In the genomic region with DNA sequence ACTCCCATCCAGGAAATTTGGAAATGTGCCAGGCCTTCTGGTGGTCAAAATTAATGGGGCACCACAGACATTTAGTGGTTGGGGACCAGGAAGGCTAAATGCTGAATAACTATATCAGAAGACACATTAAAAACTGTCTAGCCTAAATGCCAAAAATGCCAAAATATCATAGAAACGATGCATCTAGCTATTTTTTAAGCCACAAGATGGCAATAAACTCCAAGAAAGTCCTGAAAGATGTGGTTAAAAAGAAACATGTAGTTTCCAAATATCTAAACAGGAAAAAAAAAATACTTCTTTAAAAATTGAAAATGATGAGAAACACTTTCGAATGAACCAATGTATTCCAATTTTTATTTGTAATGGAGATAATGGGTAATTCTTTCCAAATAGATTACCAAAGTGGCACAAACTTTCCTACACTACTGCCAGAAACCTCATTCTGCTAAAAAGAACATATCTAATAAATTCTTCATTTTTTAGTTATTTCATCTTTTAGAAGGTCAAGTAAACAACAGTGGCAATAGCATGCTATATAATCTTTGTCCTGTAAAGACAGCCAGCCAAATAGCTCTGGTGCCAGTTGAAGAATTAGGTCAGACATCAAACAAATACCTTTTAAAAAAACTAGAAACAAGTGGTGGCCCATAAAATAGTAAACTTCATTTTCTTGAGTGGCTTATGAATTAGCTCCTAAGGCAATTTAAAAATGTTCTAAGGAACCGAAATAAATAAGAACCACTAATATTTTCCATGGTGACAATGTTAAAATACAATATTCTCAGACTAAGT, we compare ENCODE assay signal across 15 cellular contexts. TPM values are rescaled to one million over a fixed set of nuclear protein-coding genes. Genes with fewer than 3 reads are reported as not detected.
A peak's percentile ranks its signal among the peaks of the same experiment; 100 is the strongest.
DNase-seq lines count a peak whose midpoint lies in the region; ATAC-seq, FAIRE-seq and TF ChIP-seq lines count a peak whose summit lies in the region.
"Had no signal": no experiment of that assay in that cellular context is flagged by ENCODE, and none has a peak within 500 bp of the region (broad histone marks: within the 10 kb centered on the region; RNA-seq: fewer than 3 reads in every experiment).

No MANE protein-coding gene starts in this region.

- peaks cover 35% of the 10 kb centered on the region for H3K36me3 ChIP-seq in left ventricle myocardium inferior

- H3K27ac Mint-ChIP-seq in activated CD8-positive, alpha-beta memory T cell treated with anti-CD3 and anti-CD28 coated beads, Interleukin-2, amount 10 ng/mL, durations not matched to agents 7 days and 5 days = no peak overlapping the region
- H3K27ac Mint-ChIP-seq: activated T-helper 1 cell treated with anti-CD3 and anti-CD28 coated beads, Interleukin-12 subunit alpha, Interleukin-12 subunit beta, Interleukin-2, Interleukin-4 antibody, amounts not matched to agents 30 ng/mL and 10 ng/mL and 1 ng/mL, durations not matched to agents 14 hours and 24 hours and 36 hours had no signal

- peak; percentile 18 for TF ChIP-seq CTCF in left ventricle myocardium inferior (IDR thresholded peaks at IDR 0.05; ENCODE audit: borderline replicate concordance)

- no peak overlapping the region for H3K4me3 ChIP-seq in left ventricle myocardium inferior
- H3K4me3 ChIP-seq in right cardiac atrium (ENCODE audit: low read length) = no peak overlapping the region

- no peaks in the 10 kb centered on the region for H3K27me3 Mint-ChIP-seq in activated CD8-positive, alpha-beta memory T cell treated with anti-CD3 and anti-CD28 coated beads, Interleukin-2, amount 10 ng/mL, durations not matched to agents 7 days and 5 days
- H3K27me3 Mint-ChIP-seq: CD4-positive, CD25-positive, alpha-beta regulatory T cell had no signal

- H3K9me3 ChIP-seq in left ventricle myocardium inferior (replicated peaks) (no peaks in the 10 kb centered on the region), right cardiac atrium (ENCODE audit: control insufficient read depth, low read length) (no peaks in the 10 kb centered on the region)

- no peak overlapping the region for H3K4me3 Mint-ChIP-seq in activated CD8-positive, alpha-beta memory T cell treated with anti-CD3 and anti-CD28 coated beads, Interleukin-2, amount 10 ng/mL, durations not matched to agents 7 days and 5 days
- H3K4me3 Mint-ChIP-seq: activated T-helper 1 cell treated with anti-CD3 and anti-CD28 coated beads, Interleukin-12 subunit alpha, Interleukin-12 subunit beta, Interleukin-2, Interleukin-4 antibody, amounts not matched to agents 30 ng/mL and 10 ng/mL and 1 ng/mL, durations not matched to agents 14 hours and 24 hours and 36 hours; CD4-positive, CD25-positive, alpha-beta regulatory T cell had no signal

- 64% methylated on average over 3 of the region's 3 CpGs for WGBS in right cardiac atrium

- ATAC-seq in right cardiac atrium (no peak), GM18867 (IDR thresholded peaks at IDR 0.05; ENCODE audit: unreplicated experiment) (no peak)
- no peak for ATAC-seq in activated CD8-positive, alpha-beta memory T cell treated with anti-CD3 and anti-CD28 coated beads, Interleukin-2, amount 10 ng/mL, durations not matched to agents 7 days and 5 days
- ATAC-seq: sciatic nerve had no signal

- DNase-seq in left ventricle myocardium inferior (no peak), right cardiac atrium (no peak), frontal cortex (ENCODE audit: low spot score in 2 of 2) (no peak), T1000 (lab: John Stamatoyannopoulos, UW) (no peak), NCI-H1092 (lab: John Stamatoyannopoulos, UW) (no peak)
- DNase-seq in activated CD8-positive, alpha-beta memory T cell treated with anti-CD3 and anti-CD28 coated beads, Interleukin-2, amount 10 ng/mL, durations not matched to agents 7 days and 5 days = no peak
- DNase-seq: activated CD4-positive, CD25-positive, alpha-beta regulatory T cell; CD4-positive, CD25-positive, alpha-beta regulatory T cell; hypothalamus; midbrain; RPMI8226 had no signal

- no peaks in the 10 kb centered on the region for H3K9me3 Mint-ChIP-seq in activated CD8-positive, alpha-beta memory T cell treated with anti-CD3 and anti-CD28 coated beads, Interleukin-2, amount 10 ng/mL, durations not matched to agents 7 days and 5 days (ENCODE audit: low read depth)
- H3K9me3 Mint-ChIP-seq: activated T-helper 1 cell treated with anti-CD3 and anti-CD28 coated beads, Interleukin-12 subunit alpha, Interleukin-12 subunit beta, Interleukin-2, Interleukin-4 antibody, amounts not matched to agents 30 ng/mL and 10 ng/mL and 1 ng/mL, durations not matched to agents 14 hours and 24 hours and 36 hours; CD4-positive, CD25-positive, alpha-beta regulatory T cell had no signal

- H3K4me1 ChIP-seq in left ventricle myocardium inferior (no peaks in the 10 kb centered on the region), right cardiac atrium (ENCODE audit: control insufficient read depth, insufficient read depth, low read length) (no peaks in the 10 kb centered on the region)

- H3K4me1 Mint-ChIP-seq in activated CD8-positive, alpha-beta memory T cell treated with anti-CD3 and anti-CD28 coated beads, Interleukin-2, amount 10 ng/mL, durations not matched to agents 7 days and 5 days = no peaks in the 10 kb centered on the region

- H3K36me3 Mint-ChIP-seq in activated CD8-positive, alpha-beta memory T cell treated with anti-CD3 and anti-CD28 coated beads, Interleukin-2, amount 10 ng/mL, durations not matched to agents 7 days and 5 days = peaks cover 39% of the 10 kb centered on the region

- intact Hi-C loops in left ventricle myocardium inferior (cut with micrococcal nuclease) (no loop called here), right cardiac atrium (cut with DNase I) (no loop called here)

- FAIRE-seq in TTC549 (lab: Jason Lieb, UNC) = peak; percentile 23
- FAIRE-seq in frontal cortex (lab: Jason Lieb, UNC) = peak; percentile 28

- H3K27ac ChIP-seq in left ventricle myocardium inferior (replicated peaks) (no peak overlapping the region), right cardiac atrium (ENCODE audit: low read length) (no peak overlapping the region)

- H3K27me3 ChIP-seq in left ventricle myocardium inferior (ENCODE audit: low read depth) (no peaks in the 10 kb centered on the region), right cardiac atrium (ENCODE audit: control insufficient read depth, insufficient read depth) (no peaks in the 10 kb centered on the region)

- CTCF ChIA-PET in activated CD8-positive, alpha-beta memory T cell treated with anti-CD3 and anti-CD28 coated beads, Interleukin-2, amount 10 ng/mL, durations not matched to agents 7 days and 5 days (lab: Charles Lee) = no interaction called here

RNA-seq across cellular contexts. Expression of a gene that starts 19.7 kb away (rescaled TPM):
- total RNA-seq in left ventricle myocardium inferior (6.9 TPM), right cardiac atrium (10 to 100 TPM; 10.7 to 12.3 (median 12.1) TPM), frontal cortex (83.6 TPM)
- polyA plus RNA-seq in right cardiac atrium = 7.1 TPM
- total RNA-seq in activated CD8-positive, alpha-beta memory T cell treated with anti-CD3 and anti-CD28 coated beads, Interleukin-2, amount 10 ng/mL, durations not matched to agents 7 days and 5 days = 10 to 100 TPM; 47.4 to 79.3 TPM

RNA-seq across cellular contexts. Expression of a gene that starts 50.6 kb away (rescaled TPM):
- total RNA-seq in left ventricle myocardium inferior (not detected), right cardiac atrium (1 to 10 TPM in 1 of 4 donors, under 1 TPM in 3; 0.36 to 2.0 (median 0.83) TPM), frontal cortex (not detected)
- polyA plus RNA-seq in right cardiac atrium = 1.6 TPM
- not detected for total RNA-seq in activated CD8-positive, alpha-beta memory T cell treated with anti-CD3 and anti-CD28 coated beads, Interleukin-2, amount 10 ng/mL, durations not matched to agents 7 days and 5 days
- total RNA-seq: activated T-helper 1 cell treated with anti-CD3 and anti-CD28 coated beads, Interleukin-12 subunit alpha, Interleukin-12 subunit beta, Interleukin-2, Interleukin-4 antibody, amounts not matched to agents 30 ng/mL and 10 ng/mL and 1 ng/mL, durations not matched to agents 14 hours and 24 hours and 36 hours; CD4-positive, CD25-positive, alpha-beta regulatory T cell; sciatic nerve had no signal
- polyA plus RNA-seq: CD4-positive, CD25-positive, alpha-beta regulatory T cell had no signal

RNA-seq across cellular contexts. Expression of a gene that starts 57.2 kb away (rescaled TPM):
- 11.1 TPM for total RNA-seq in left ventricle myocardium inferior
- 100 to 1,000 TPM in 1 of 4 donors, 10 to 100 TPM in 3; 36.5 to 645 (median 69.3) TPM for total RNA-seq in right cardiac atrium
- 27.3 TPM for polyA plus RNA-seq in right cardiac atrium
- total RNA-seq in frontal cortex = 6.1 TPM
- total RNA-seq in activated CD8-positive, alpha-beta memory T cell treated with anti-CD3 and anti-CD28 coated beads, Interleukin-2, amount 10 ng/mL, durations not matched to agents 7 days and 5 days = under 1 TPM; 0.50 to 0.96 TPM
